Comparison of ENCODE assay signal across 26 cellular contexts in the genomic region with DNA sequence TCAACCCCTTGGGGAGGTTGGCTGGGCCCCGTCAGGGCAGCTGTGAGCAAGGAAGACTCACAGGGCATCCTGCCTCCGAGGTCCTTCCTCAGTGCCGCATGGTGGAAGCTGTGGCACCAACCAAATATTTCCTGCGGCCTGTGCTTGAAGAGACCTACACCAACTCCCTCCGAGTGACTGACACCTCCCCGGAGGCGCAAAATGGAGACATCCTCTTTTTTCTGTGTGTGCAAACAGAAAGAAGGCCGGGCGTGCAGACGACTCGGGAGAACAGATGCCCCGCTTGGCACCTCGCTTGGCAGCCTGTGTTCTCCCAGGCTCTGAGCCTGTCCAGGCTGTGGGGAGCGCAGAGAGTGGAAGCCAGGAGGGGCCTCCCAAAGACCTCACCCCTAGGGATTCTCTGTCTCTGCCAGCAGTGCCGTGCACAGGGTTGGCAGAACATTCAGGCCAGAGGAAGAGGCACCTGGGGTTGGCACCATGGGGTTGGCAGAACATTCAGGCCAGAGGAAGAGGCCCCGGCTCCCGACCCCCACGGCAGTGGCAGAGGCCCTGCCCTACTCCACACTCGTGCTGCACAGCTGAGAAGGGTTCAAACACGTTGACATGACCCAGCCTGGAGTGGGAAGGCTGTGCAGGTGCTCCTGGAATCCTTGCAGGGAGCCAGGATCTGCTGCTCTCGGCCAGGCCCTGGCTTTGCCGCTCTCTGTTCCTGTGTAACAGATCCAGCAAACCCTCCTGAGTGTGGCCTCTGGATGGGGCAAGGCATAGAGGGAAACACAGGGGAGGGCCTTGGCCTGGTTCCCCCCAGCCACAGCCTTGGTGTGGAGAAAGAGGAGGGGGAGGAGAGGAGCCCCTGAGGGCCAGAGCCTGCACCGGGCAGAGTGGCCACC.
DNase-seq lines count a peak whose midpoint lies in the region; ATAC-seq and TF ChIP-seq lines count a peak whose summit lies in the region.
"Had no signal": no experiment of that assay in that cellular context is flagged by ENCODE, and none has a peak within 500 bp of the region (broad histone marks: within the 10 kb centered on the region; RNA-seq: fewer than 3 reads in every experiment).

No MANE protein-coding gene starts in this region.

- WGBS in heart right ventricle, 2 donors = 82% methylated on average over 23 of the region's 23 CpGs

- H3K27me3 Mint-ChIP-seq in chondrocyte (ENCODE audit: low read depth) = peaks cover 10% of the 10 kb centered on the region
- H3K27me3 Mint-ChIP-seq: activated T-helper 17 cell treated with anti-CD3 and anti-CD28 coated beads, Interleukin-2, amount 50 U/mL, for 72 hours had no signal

- no peaks in the 10 kb centered on the region for H3K79me2 ChIP-seq in osteoblast (ENCODE audit: insufficient read depth, low read length)

- no peak for ATAC-seq in left ventricle myocardium superior
- ATAC-seq in heart right ventricle = no peak
- ATAC-seq in HG03342 (IDR thresholded peaks at IDR 0.05; ENCODE audit: unreplicated experiment) = no peak
- ATAC-seq: activated T-helper 17 cell treated with anti-CD3 and anti-CD28 coated beads, Interleukin-2, amount 50 U/mL, for 72 hours; HCT116 had no signal

- H3K9me3 ChIP-seq in heart right ventricle (no peaks in the 10 kb centered on the region), osteoblast (ENCODE audit: low read depth, low read length) (no peaks in the 10 kb centered on the region)
- H3K9me3 ChIP-seq: BLaER1, MG63, prostate gland, stomach, transverse colon had no signal

- H3K27ac ChIP-seq in heart right ventricle = no peak overlapping the region
- no peak overlapping the region for H3K27ac ChIP-seq in osteoblast (ENCODE audit: low read depth, low read length)
- H3K27ac ChIP-seq: BLaER1, epithelial cell of prostate, neural progenitor cell, prostate gland, stomach, transverse colon had no signal

- H3K4me1 ChIP-seq in heart right ventricle (peaks cover 0 to 9% (median 0%) of the 10 kb centered on the region in 9 donors), osteoblast (ENCODE audit: insufficient read depth, low read length) (no peaks in the 10 kb centered on the region)
- H3K4me1 ChIP-seq: BLaER1, neural progenitor cell, prostate gland, stomach, transverse colon had no signal

- intact Hi-C loops in left ventricle myocardium superior (cut with micrococcal nuclease) (no loop called here), heart right ventricle (cut with DNase I) (no loop called here)

- H3K27me3 ChIP-seq in heart right ventricle (peaks cover 0 to 37% (median 0%) of the 10 kb centered on the region in 7 donors), osteoblast (ENCODE audit: insufficient read depth, low read length) (no peaks in the 10 kb centered on the region)
- H3K27me3 ChIP-seq: MG63, neural progenitor cell, transverse colon had no signal

- peak; percentile 18 for DNase-seq in left ventricle myocardium superior
- DNase-seq in heart right ventricle = no peak
- DNase-seq in chondrocyte (ENCODE audit: low spot score) = peak; percentile 79
- peak; percentile 48 for DNase-seq in osteoblast (ENCODE audit: insufficient read length, low spot score, missing footprints)
- DNase-seq in OCI-M2 (lab: John Stamatoyannopoulos, UW; ENCODE audit: unreplicated experiment) = no peak
- DNase-seq in T-helper 2 cell = no peak
- DNase-seq: activated CD4-positive, alpha-beta memory T cell treated with anti-CD3 and anti-CD28 coated beads for 36 hours; activated CD4-positive, CD25-positive, alpha-beta regulatory T cell treated with anti-CD3 and anti-CD28 coated beads, Interleukin-2, amount 50 U/mL, for 72 hours; activated CD8-positive, alpha-beta memory T cell treated with anti-CD3 and anti-CD28 coated beads, Interleukin-2, amount 50 U/mL, for 4 hours; effector CD4-positive, alpha-beta T cell; GDM1; KBM-7; mammary epithelial cell; MG63; NCI-H2081 treated with DMSO at 0.1 percent for 48 hours; NCI-H345; stomach; T-helper 1 cell; transverse colon had no signal

- no peak overlapping the region for H3K27ac Mint-ChIP-seq in chondrocyte (ENCODE audit: unreplicated experiment)
- H3K27ac Mint-ChIP-seq: activated CD4-positive, alpha-beta memory T cell treated with anti-CD3 and anti-CD28 coated beads for 36 hours; activated T-helper 17 cell treated with anti-CD3 and anti-CD28 coated beads, Interleukin-2, amount 50 U/mL, for 72 hours; neural progenitor cell had no signal

- no peak overlapping the region for H3K4me3 Mint-ChIP-seq in chondrocyte (ENCODE audit: unreplicated experiment)
- H3K4me3 Mint-ChIP-seq: activated CD4-positive, alpha-beta memory T cell treated with anti-CD3 and anti-CD28 coated beads for 36 hours; activated T-helper 17 cell treated with anti-CD3 and anti-CD28 coated beads, Interleukin-2, amount 50 U/mL, for 72 hours; neural progenitor cell had no signal

- H2AFZ ChIP-seq in osteoblast (ENCODE audit: low read length) = no peak overlapping the region
- H2AFZ ChIP-seq: neural progenitor cell had no signal

- H4K20me1 ChIP-seq in osteoblast (ENCODE audit: insufficient read depth, low read length) = no peaks in the 10 kb centered on the region
- H4K20me1 ChIP-seq: BLaER1 had no signal

- no peaks in the 10 kb centered on the region for H3K36me3 ChIP-seq in heart right ventricle
- H3K36me3 ChIP-seq in osteoblast (ENCODE audit: insufficient read depth, low read length) = no peaks in the 10 kb centered on the region
- H3K36me3 ChIP-seq: BLaER1, MG63, neural progenitor cell, prostate gland, stomach, transverse colon had no signal

- no peaks in the 10 kb centered on the region for H3K9me3 Mint-ChIP-seq in chondrocyte (ENCODE audit: low read depth)
- H3K9me3 Mint-ChIP-seq: activated CD4-positive, alpha-beta memory T cell treated with anti-CD3 and anti-CD28 coated beads for 36 hours; activated T-helper 17 cell treated with anti-CD3 and anti-CD28 coated beads, Interleukin-2, amount 50 U/mL, for 72 hours; neural progenitor cell had no signal

- H3K36me3 Mint-ChIP-seq in chondrocyte (ENCODE audit: low read depth) = no peaks in the 10 kb centered on the region
- H3K36me3 Mint-ChIP-seq: activated CD4-positive, alpha-beta memory T cell treated with anti-CD3 and anti-CD28 coated beads for 36 hours; neural progenitor cell had no signal

- H3K4me3 ChIP-seq in heart right ventricle (no peak overlapping the region), osteoblast (ENCODE audit: insufficient read depth, low read length) (no peak overlapping the region)
- H3K4me3 ChIP-seq: BLaER1, MG63, neural progenitor cell, prostate gland, stomach, transverse colon had no signal

- H3K4me2 ChIP-seq in osteoblast (ENCODE audit: insufficient read depth, low read length) = no peak overlapping the region
- H3K4me2 ChIP-seq: BLaER1, neural progenitor cell had no signal

- no peaks in the 10 kb centered on the region for H3K4me1 Mint-ChIP-seq in chondrocyte (ENCODE audit: low read depth)
- H3K4me1 Mint-ChIP-seq: activated T-helper 17 cell treated with anti-CD3 and anti-CD28 coated beads, Interleukin-2, amount 50 U/mL, for 72 hours had no signal

- TF ChIP-seq CTCF in heart right ventricle (IDR thresholded peaks at IDR 0.05) (no peak), chondrocyte (IDR thresholded peaks at IDR 0.05) (no peak), osteoblast (IDR thresholded peaks at IDR 0.05; ENCODE audit: extremely low read depth, low read depth, low read length) (no peak)

Comparison
In these comparisons a context has a peak if more than half of its experiments do, and no peak if none do; other contexts are left out.
1. DNase-seq: peak in left ventricle myocardium superior (single experiment), chondrocyte (single experiment) and osteoblast (single experiment); none in heart right ventricle (0 of 2), OCI-M2 (single experiment) and T-helper 2 cell (0 of 5).